In genomic region chr11:66567787-66568123, GRCh38 we compare ENCODE assay signal across 7 cellular contexts. TPM values are rescaled to one million over a fixed set of nuclear protein-coding genes. Genes with fewer than 3 reads are reported as not detected.
DNase-seq lines count a peak whose midpoint lies in the region; ATAC-seq and TF ChIP-seq lines count a peak whose summit lies in the region.

No MANE protein-coding gene starts in this region.

- H3K14ac ChIP-seq in IMR-90 (replicated peaks; ENCODE audit: low read depth, low read length): no peak overlapping the region

- in situ Hi-C loops in IMR-90 (cut with MboI; ENCODE audit: low sequenced_read_pairs): no loop called here

- CTCF ChIA-PET in IMR-90 (lab: Yijun Ruan, JAX): no interaction called here

- no peak for DNase-seq in IMR-90
- no peak for DNase-seq in activated T-helper 2 cell treated with anti-CD3 and anti-CD28 coated beads, Interferon-gamma antibody, Interleukin-2, Interleukin-4, amounts not matched to agents 10 μg/mL and 5 μg/mL and 100 μg/mL, durations not matched to agents 14 hours and 24 hours and 36 hours (ENCODE audit: low spot score)
- DNase-seq in left ventricle myocardium inferior: no peak
- no peak for DNase-seq in stimulated activated naive CD8-positive, alpha-beta T cell treated with anti-CD3 and anti-CD28 coated beads, Interleukin-15, amount 100 ng/mL, for 72 hours
- DNase-seq in NCI-H1436 (lab: John Stamatoyannopoulos, UW): no peak

- TF ChIP-seq CTCF in IMR-90 (conservative IDR thresholded peaks at IDR 0.05; ENCODE audit: low read depth, low read length): no peak
- TF ChIP-seq CTCF in left ventricle myocardium inferior (IDR thresholded peaks at IDR 0.05; ENCODE audit: borderline replicate concordance): no peak

- peaks cover 2% of the 10 kb centered on the region; the same call in 1 of the 2 replicates for H3K27me3 ChIP-seq in IMR-90 (ENCODE audit: control insufficient read depth, insufficient read depth, low read length)
- no peaks in the 10 kb centered on the region for H3K27me3 ChIP-seq in left ventricle myocardium inferior (ENCODE audit: low read depth)

- H3K4ac ChIP-seq in IMR-90 (ENCODE audit: low read depth, low read length): no peak overlapping the region

- peak overlapping the region; percentile 61 for H3K4me3 Mint-ChIP-seq in activated T-helper 2 cell treated with anti-CD3 and anti-CD28 coated beads, Interferon-gamma antibody, Interleukin-2, Interleukin-4, amounts not matched to agents 10 μg/mL and 5 μg/mL and 100 μg/mL, durations not matched to agents 14 hours and 24 hours and 36 hours (ENCODE audit: low read depth)
- H3K4me3 Mint-ChIP-seq in stimulated activated naive CD8-positive, alpha-beta T cell treated with anti-CD3 and anti-CD28 coated beads, Interleukin-15, amount 100 ng/mL, for 72 hours: peak overlapping the region; percentile 83 to 90

- H3K27ac ChIP-seq in IMR-90 (ENCODE audit: insufficient read depth, low read length) (no peak overlapping the region), left ventricle myocardium inferior (replicated peaks) (peak overlapping the region; percentile 64)

- no peak overlapping the region for H2BK20ac ChIP-seq in IMR-90 (ENCODE audit: low read depth, low read length)

- H4K91ac ChIP-seq in IMR-90 (ENCODE audit: insufficient read depth, low read depth, low read length): no peak overlapping the region

- H3K9me3 Mint-ChIP-seq in activated T-helper 2 cell treated with anti-CD3 and anti-CD28 coated beads, Interferon-gamma antibody, Interleukin-2, Interleukin-4, amounts not matched to agents 10 μg/mL and 5 μg/mL and 100 μg/mL, durations not matched to agents 14 hours and 24 hours and 36 hours: no peaks in the 10 kb centered on the region
- H3K9me3 Mint-ChIP-seq in stimulated activated naive CD8-positive, alpha-beta T cell treated with anti-CD3 and anti-CD28 coated beads, Interleukin-15, amount 100 ng/mL, for 72 hours: no peaks in the 10 kb centered on the region

- H3K18ac ChIP-seq in IMR-90 (ENCODE audit: low read depth, low read length): no peak overlapping the region

- peak overlapping the region; percentile 49; the same call in 1 of the 2 replicates for H3K4me2 ChIP-seq in IMR-90 (ENCODE audit: low read depth, low read length)

- H2AK5ac ChIP-seq in IMR-90 (ENCODE audit: low read depth, low read length): no peak overlapping the region

- no peak overlapping the region; a peak in 1 of 4 replicates for H4K8ac ChIP-seq in IMR-90 (ENCODE audit: low read depth in 2 of 2, low read length in 2 of 2)

- peaks cover 3% of the 10 kb centered on the region; the same call in 1 of the 2 replicates for H3K4me1 ChIP-seq in IMR-90 (ENCODE audit: control insufficient read depth, insufficient read depth, low read length)
- H3K4me1 ChIP-seq in left ventricle myocardium inferior: peaks cover 17% of the 10 kb centered on the region

- dilution Hi-C loops in IMR-90 (cut with HindIII; ENCODE audit: low sequenced_read_pairs, unreplicated experiment): no loop called here

- ATAC-seq in IMR-90 (ENCODE audit: low read depth): no peak
- ATAC-seq in stimulated activated naive CD8-positive, alpha-beta T cell treated with anti-CD3 and anti-CD28 coated beads, Interleukin-15, amount 100 ng/mL, for 72 hours: peak; percentile 44
- no peak for ATAC-seq in GM19328 (IDR thresholded peaks at IDR 0.05; ENCODE audit: unreplicated experiment)
- no peak for ATAC-seq in GM19351 (IDR thresholded peaks at IDR 0.05; ENCODE audit: unreplicated experiment)

- POLR2A ChIA-PET in IMR-90 (lab: Charles Lee; ENCODE audit: unreplicated experiment): interaction anchor here (0.6 kb wide), 1 partner anchor 71 kb away, joined by 4 read pairs; the partner anchor contains the start of gene RBM4

- no peaks in the 10 kb centered on the region for H3K79me1 ChIP-seq in IMR-90 (ENCODE audit: low read depth in 1 of 2, low read length in 2 of 2)

- no peak overlapping the region for H3K56ac ChIP-seq in IMR-90 (ENCODE audit: extremely low read depth, insufficient read depth, low read length)

- H2BK5ac ChIP-seq in IMR-90 (ENCODE audit: low read depth, low read length, poor library complexity, severe bottlenecking): no peak overlapping the region

- no peaks in the 10 kb centered on the region for H4K20me1 ChIP-seq in IMR-90 (ENCODE audit: insufficient read depth, low read length)

- no peak overlapping the region for H3K9ac ChIP-seq in IMR-90 (ENCODE audit: low read depth, low read length)

- H2BK120ac ChIP-seq in IMR-90 (ENCODE audit: low read depth, low read length): no peak overlapping the region

- peaks cover 23% of the 10 kb centered on the region for H3K27me3 Mint-ChIP-seq in activated T-helper 2 cell treated with anti-CD3 and anti-CD28 coated beads, Interferon-gamma antibody, Interleukin-2, Interleukin-4, amounts not matched to agents 10 μg/mL and 5 μg/mL and 100 μg/mL, durations not matched to agents 14 hours and 24 hours and 36 hours (ENCODE audit: low read depth)
- H3K27me3 Mint-ChIP-seq in stimulated activated naive CD8-positive, alpha-beta T cell treated with anti-CD3 and anti-CD28 coated beads, Interleukin-15, amount 100 ng/mL, for 72 hours: no peaks in the 10 kb centered on the region

- intact Hi-C loops in IMR-90 (cut with micrococcal nuclease) (no loop called here), left ventricle myocardium inferior (cut with micrococcal nuclease) (no loop called here)
- intact Hi-C loops in activated T-helper 2 cell treated with anti-CD3 and anti-CD28 coated beads, Interferon-gamma antibody, Interleukin-2, Interleukin-4, amounts not matched to agents 10 μg/mL and 5 μg/mL and 100 μg/mL, durations not matched to agents 14 hours and 24 hours and 36 hours (cut with micrococcal nuclease): loop anchor here (10.0 kb wide), 1 partner anchor 267 kb away; no protein-coding TSS in a partner anchor

- no peak overlapping the region for H2BK15ac ChIP-seq in IMR-90 (ENCODE audit: low read depth, low read length)

- no peak overlapping the region for H4K5ac ChIP-seq in IMR-90 (ENCODE audit: low read depth, low read length)

- peak overlapping the region; percentile 95 for H2AFZ ChIP-seq in IMR-90 (replicated peaks; ENCODE audit: low read length, poor library complexity)

- no peak overlapping the region for H3K27ac Mint-ChIP-seq in activated T-helper 2 cell treated with anti-CD3 and anti-CD28 coated beads, Interferon-gamma antibody, Interleukin-2, Interleukin-4, amounts not matched to agents 10 μg/mL and 5 μg/mL and 100 μg/mL, durations not matched to agents 14 hours and 24 hours and 36 hours
- H3K27ac Mint-ChIP-seq in stimulated activated naive CD8-positive, alpha-beta T cell treated with anti-CD3 and anti-CD28 coated beads, Interleukin-15, amount 100 ng/mL, for 72 hours: no peak overlapping the region

- no peak overlapping the region for H3K23ac ChIP-seq in IMR-90 (ENCODE audit: low read depth, low read length)

- H3K4me3 ChIP-seq in IMR-90 (ENCODE audit: insufficient read depth, low read depth, low read length) (peak overlapping the region; percentile 41; the same call in 1 of the 2 replicates), left ventricle myocardium inferior (peak overlapping the region; percentile 82)

- H3K36me3 Mint-ChIP-seq in activated T-helper 2 cell treated with anti-CD3 and anti-CD28 coated beads, Interferon-gamma antibody, Interleukin-2, Interleukin-4, amounts not matched to agents 10 μg/mL and 5 μg/mL and 100 μg/mL, durations not matched to agents 14 hours and 24 hours and 36 hours (ENCODE audit: low read depth): no peaks in the 10 kb centered on the region

- TF ChIP-seq RAD21 in IMR-90 (IDR thresholded peaks at IDR 0.05; ENCODE audit: low read length): no peak

- peaks cover 6% of the 10 kb centered on the region; the same call in 1 of the 2 replicates for H3K9me1 ChIP-seq in IMR-90 (ENCODE audit: insufficient read depth, low read length)

- no TSS peak for BruUV-seq in IMR-90 (replicated peaks; lab: Mats Ljungman, UMichigan)

- H3K9me3 ChIP-seq in IMR-90 (ENCODE audit: control insufficient read depth, insufficient read depth, low read length) (no peaks in the 10 kb centered on the region), left ventricle myocardium inferior (replicated peaks) (no peaks in the 10 kb centered on the region)

- no CpG with 5 or more reads among the region's 15 CpGs for WGBS in IMR-90 (ENCODE audit: extremely low coverage in 2 of 2, insufficient read length in 1 of 2), 2 experiments

- H3K4me1 Mint-ChIP-seq in activated T-helper 2 cell treated with anti-CD3 and anti-CD28 coated beads, Interferon-gamma antibody, Interleukin-2, Interleukin-4, amounts not matched to agents 10 μg/mL and 5 μg/mL and 100 μg/mL, durations not matched to agents 14 hours and 24 hours and 36 hours (ENCODE audit: low read depth): peaks cover 2% of the 10 kb centered on the region
- H3K4me1 Mint-ChIP-seq in stimulated activated naive CD8-positive, alpha-beta T cell treated with anti-CD3 and anti-CD28 coated beads, Interleukin-15, amount 100 ng/mL, for 72 hours: peaks cover 18% of the 10 kb centered on the region

- TF ChIP-seq POLR2A in IMR-90 (IDR thresholded peaks at IDR 0.05; ENCODE audit: low read depth, low read length): no peak

- peak overlapping the region; percentile 78 for H2AK9ac ChIP-seq in IMR-90 (replicated peaks; ENCODE audit: low read depth, low read length, poor library complexity)

- H3K36me3 ChIP-seq in IMR-90 (ENCODE audit: control insufficient read depth, insufficient read depth, low read length) (peaks cover 3% of the 10 kb centered on the region; the same call in 1 of the 2 replicates), left ventricle myocardium inferior (peaks cover 3% of the 10 kb centered on the region)

RNA-seq across cellular contexts. Expression of gene CTSF, which starts 0.7 kb away (rescaled TPM):
- total RNA-seq in IMR-90 (2012; rRNA removed) (3.6 and 4.1 TPM in 2 replicates), left ventricle myocardium inferior (48.6 TPM)
- polyA plus RNA-seq in IMR-90 (2012; rRNA removed): 15.2 and 16.0 TPM in 2 replicates
- 15.8 and 25.9 TPM in 2 replicates for polyA plus RNA-seq in IMR-90 (2012; cell fraction: cytosol; rRNA removed)
- polyA plus RNA-seq in IMR-90 (2012; cell fraction: nucleus; rRNA removed; ENCODE audit: low replicate concordance): 51.7 and 61.9 TPM in 2 replicates
- total RNA-seq in activated T-helper 2 cell treated with anti-CD3 and anti-CD28 coated beads, Interferon-gamma antibody, Interleukin-2, Interleukin-4, amounts not matched to agents 10 μg/mL and 5 μg/mL and 100 μg/mL, durations not matched to agents 14 hours and 24 hours and 36 hours: 0.73 and 0.85 TPM in 2 replicates

RNA-seq across cellular contexts. Expression of gene ACTN3, which starts 21.1 kb away (rescaled TPM):
- total RNA-seq in IMR-90 (2012; rRNA removed) (under 0.01 TPM in 2 replicates), left ventricle myocardium inferior (not detected)
- 0.05 and 0.06 TPM in 2 replicates for polyA plus RNA-seq in IMR-90 (2012; rRNA removed)
- polyA plus RNA-seq in IMR-90 (2012; cell fraction: cytosol; rRNA removed): 0.04 TPM in 1 of 2 replicates, not detected in the other
- polyA plus RNA-seq in IMR-90 (2012; cell fraction: nucleus; rRNA removed; ENCODE audit: low replicate concordance): 0.31 and 0.55 TPM in 2 replicates
- total RNA-seq in activated T-helper 2 cell treated with anti-CD3 and anti-CD28 coated beads, Interferon-gamma antibody, Interleukin-2, Interleukin-4, amounts not matched to agents 10 μg/mL and 5 μg/mL and 100 μg/mL, durations not matched to agents 14 hours and 24 hours and 36 hours: 0.07 and 0.14 TPM in 2 replicates

RNA-seq across cellular contexts. Expression of gene ZDHHC24, which starts 21.9 kb away (rescaled TPM):
- total RNA-seq in IMR-90 (2012; rRNA removed) (3.2 and 3.6 TPM in 2 replicates), left ventricle myocardium inferior (5.2 TPM)
- polyA plus RNA-seq in IMR-90 (2012; rRNA removed): 10.9 and 18.1 TPM in 2 replicates
- 11.6 and 19.1 TPM in 2 replicates for polyA plus RNA-seq in IMR-90 (2012; cell fraction: cytosol; rRNA removed)
- 4.9 and 7.9 TPM in 2 replicates for polyA plus RNA-seq in IMR-90 (2012; cell fraction: nucleus; rRNA removed; ENCODE audit: low replicate concordance)
- 14.0 and 14.4 TPM in 2 replicates for total RNA-seq in activated T-helper 2 cell treated with anti-CD3 and anti-CD28 coated beads, Interferon-gamma antibody, Interleukin-2, Interleukin-4, amounts not matched to agents 10 μg/mL and 5 μg/mL and 100 μg/mL, durations not matched to agents 14 hours and 24 hours and 36 hours

RNA-seq across cellular contexts. Expression of gene CCDC87, which starts 25.1 kb away (rescaled TPM):
- under 0.01 and 0.18 TPM in 2 replicates for total RNA-seq in IMR-90 (2012; rRNA removed)
- 0.14 and 0.19 TPM in 2 replicates for polyA plus RNA-seq in IMR-90 (2012; rRNA removed)
- 0.10 and 0.15 TPM in 2 replicates for polyA plus RNA-seq in IMR-90 (2012; cell fraction: cytosol; rRNA removed)
- 0.04 and 0.07 TPM in 2 replicates for polyA plus RNA-seq in IMR-90 (2012; cell fraction: nucleus; rRNA removed; ENCODE audit: low replicate concordance)
- 0.09 and 0.14 TPM in 2 replicates for total RNA-seq in activated T-helper 2 cell treated with anti-CD3 and anti-CD28 coated beads, Interferon-gamma antibody, Interleukin-2, Interleukin-4, amounts not matched to agents 10 μg/mL and 5 μg/mL and 100 μg/mL, durations not matched to agents 14 hours and 24 hours and 36 hours
- 0.41 TPM for total RNA-seq in left ventricle myocardium inferior

RNA-seq across cellular contexts. Expression of gene CCS, which starts 25.2 kb away (rescaled TPM):
- 20.1 and 21.4 TPM in 2 replicates for total RNA-seq in IMR-90 (2012; rRNA removed)
- polyA plus RNA-seq in IMR-90 (2012; rRNA removed): 53.0 and 54.6 TPM in 2 replicates
- 33.9 and 50.0 TPM in 2 replicates for polyA plus RNA-seq in IMR-90 (2012; cell fraction: cytosol; rRNA removed)
- 401 and 499 TPM in 2 replicates for polyA plus RNA-seq in IMR-90 (2012; cell fraction: nucleus; rRNA removed; ENCODE audit: low replicate concordance)
- total RNA-seq in activated T-helper 2 cell treated with anti-CD3 and anti-CD28 coated beads, Interferon-gamma antibody, Interleukin-2, Interleukin-4, amounts not matched to agents 10 μg/mL and 5 μg/mL and 100 μg/mL, durations not matched to agents 14 hours and 24 hours and 36 hours: 30.4 and 31.1 TPM in 2 replicates
- 25.3 TPM for total RNA-seq in left ventricle myocardium inferior
